In genomic region chr1:44631647-44632510, GRCh38 we compare ENCODE assay signal across 8 cellular contexts. TPM values are rescaled to one million over a fixed set of nuclear protein-coding genes. Genes with fewer than 3 reads are reported as not detected.
DNase-seq lines count a peak whose midpoint lies in the region; ATAC-seq and TF ChIP-seq lines count a peak whose summit lies in the region.

No MANE protein-coding gene starts in this region.

- no peaks in the 10 kb centered on the region for H3K27me3 Mint-ChIP-seq in type B pancreatic cell

- H3K27me3 ChIP-seq in adipocyte (replicated peaks; ENCODE audit: control insufficient read depth, insufficient read depth, low read length), result no peaks in the 10 kb centered on the region
- H3K27me3 ChIP-seq in heart left ventricle, result no peaks in the 10 kb centered on the region

- H3K9me3 ChIP-seq in adipocyte (ENCODE audit: control insufficient read depth, low read length), result no peaks in the 10 kb centered on the region
- no peaks in the 10 kb centered on the region for H3K9me3 ChIP-seq in heart left ventricle

- WGBS in heart left ventricle, 4 donors, result 0 to 1% (median 1%) methylated on average over 37 to 86 of the region's 86 CpGs

- peak in 1 of 2 donors; percentile 74 for TF ChIP-seq POLR2A in heart left ventricle (IDR thresholded peaks at IDR 0.05)

- H3K9ac ChIP-seq in adipocyte (ENCODE audit: low read length), result peak overlapping the region; percentile 90

- H3K27ac Mint-ChIP-seq in type B pancreatic cell, result peak overlapping the region; percentile 94

- H3K36me3 Mint-ChIP-seq in type B pancreatic cell, result peaks cover 17% of the 10 kb centered on the region

- ATAC-seq in heart left ventricle, result peak; percentile 74 to 88 (median 85)

- no peaks in the 10 kb centered on the region for H3K9me3 Mint-ChIP-seq in type B pancreatic cell

- DNase-seq in GM04504 (ENCODE audit: low read depth), result peak; percentile 66
- peak; percentile 58 for DNase-seq in HFF-Myc (ENCODE audit: extremely low read depth, low read depth)
- peak; percentile 84 for DNase-seq in NCI-H1092 (lab: John Stamatoyannopoulos, UW)
- peak; percentile 22 to 68 for DNase-seq in SW 1271 (lab: John Stamatoyannopoulos, UW)
- DNase-seq in adipocyte (ENCODE audit: low read depth), result peak; percentile 91
- peak; percentile 92 to 96 (median 93) for DNase-seq in heart left ventricle
- peak; percentile 98 for DNase-seq in posterior vena cava (ENCODE audit: low spot score)
- peak; percentile 94 for DNase-seq in type B pancreatic cell (ENCODE audit: extremely low spot score, unreplicated experiment)

- H3K4me1 ChIP-seq in adipocyte (ENCODE audit: control insufficient read depth, insufficient read depth, low read length) (peaks cover 28% of the 10 kb centered on the region), heart left ventricle (peaks cover 0 to 50% (median 24%) of the 10 kb centered on the region in 12 donors)

- peak overlapping the region; percentile 86 to 98 (median 94) for H3K27ac ChIP-seq in heart left ventricle

- TF ChIP-seq CTCF in HFF-Myc (IDR thresholded peaks at IDR 0.05; ENCODE audit: low read depth, low read length, missing control alignments), result no peak
- no peak for TF ChIP-seq CTCF in heart left ventricle (IDR thresholded peaks at IDR 0.05)
- no peak for TF ChIP-seq CTCF in type B pancreatic cell (conservative IDR thresholded peaks at IDR 0.05)

- H3K36me3 ChIP-seq in adipocyte (ENCODE audit: control insufficient read depth, insufficient read depth, low read length, severe bottlenecking) (peaks cover 17% of the 10 kb centered on the region), heart left ventricle (peaks cover 0 to 41% (median 33%) of the 10 kb centered on the region in 9 donors)

- intact Hi-C loops in heart left ventricle (cut with DNase I), result no loop called here
- intact Hi-C loops in posterior vena cava (cut with DNase I), result no loop called here

- peak overlapping the region; percentile 60 for H3K4me3 ChIP-seq in HFF-Myc (replicated peaks; ENCODE audit: low read depth, low read length)
- peak overlapping the region; percentile 83 for H3K4me3 ChIP-seq in adipocyte (ENCODE audit: low read length)
- H3K4me3 ChIP-seq in heart left ventricle, result peak overlapping the region; percentile 60 to 90 (median 82)

- peak overlapping the region; percentile 93 for H3K4me3 Mint-ChIP-seq in type B pancreatic cell

- peaks cover 27% of the 10 kb centered on the region for H3K4me1 Mint-ChIP-seq in type B pancreatic cell (ENCODE audit: unreplicated experiment)

RNA-seq across cellular contexts. Expression of gene TMEM53, which starts 42.4 kb away (rescaled TPM):
- total RNA-seq in heart left ventricle, result 10 to 100 TPM in 6 of 9 donors, 1 to 10 TPM in 3; 8.5 to 18.1 (median 12.5) TPM
- 10 to 100 TPM in 1 of 2 donors, 1 to 10 TPM in 1; 8.6 to 20.0 TPM for polyA plus RNA-seq in heart left ventricle
- 1 to 10 TPM; 3.8 to 5.3 TPM for total RNA-seq in posterior vena cava
- total RNA-seq in type B pancreatic cell (ENCODE audit: low replicate concordance), result 6.6 and 9.1 TPM in 2 replicates

RNA-seq across cellular contexts. Expression of gene ARMH1, which starts 42.6 kb away (rescaled TPM):
- 1 to 10 TPM in 2 of 9 donors, under 1 TPM in 4, not detected in 3; 0.33 to 9.9 (median 0.64) TPM for total RNA-seq in heart left ventricle
- under 1 TPM; 0.62 to 0.88 TPM for polyA plus RNA-seq in heart left ventricle
- 1 to 10 TPM; 1.0 to 1.6 TPM for total RNA-seq in posterior vena cava
- 5.5 and 11.6 TPM in 2 replicates for total RNA-seq in type B pancreatic cell (ENCODE audit: low replicate concordance)

Comparison
In these comparisons a context has a peak if more than half of its experiments do, and no peak if none do; other contexts are left out.
1. Peak in every context shown above with its lines: DNase-seq, ATAC-seq, H3K4me3 ChIP-seq and H3K27ac ChIP-seq.
2. DNase-seq: peak in every context shown above with its lines; median percentile 98 in posterior vena cava; 94 in type B pancreatic cell; 93 in heart left ventricle; 91 in adipocyte; 84 in NCI-H1092; 66 in GM04504; 58 in HFF-Myc; 45 in SW 1271.